In genomic region chr6:80886475-80886874, GRCh38 we compare ENCODE assay signal across 16 cellular contexts.
"Had no signal": no experiment of that assay in that cellular context is flagged by ENCODE, and none has a peak within 500 bp of the region (broad histone marks: within the 10 kb centered on the region; RNA-seq: fewer than 3 reads in every experiment).

No MANE protein-coding gene starts in this region.

- ATAC-seq: activated CD8-positive, alpha-beta T cell treated with anti-CD3 and anti-CD28 coated beads for 36 hours; left lung; mucosa of descending colon; naive thymus-derived CD8-positive, alpha-beta T cell had no signal

- H3K4me3 ChIP-seq: breast epithelium, dorsolateral prefrontal cortex, esophagus muscularis mucosa, left lung, mucosa of descending colon, uterus had no signal

- DNase-seq: activated CD4-positive, alpha-beta T cell treated with anti-CD3 and anti-CD28 coated beads for 4 hours; activated CD8-positive, alpha-beta memory T cell treated with anti-CD3 and anti-CD28 coated beads, Interleukin-2, amount 50 U/mL, for 4 hours; activated CD8-positive, alpha-beta T cell treated with anti-CD3 and anti-CD28 coated beads for 36 hours; activated naive CD8-positive, alpha-beta T cell treated with anti-CD3 and anti-CD28 coated beads, Interleukin-2, amount 10 ng/mL, durations not matched to agents 7 days and 5 days; anterior cingulate cortex; dorsolateral prefrontal cortex; left lung; mucosa of descending colon; naive thymus-derived CD8-positive, alpha-beta T cell; retina; stimulated activated CD4-positive, alpha-beta T cell treated with anti-CD3 and anti-CD28 coated beads, Interleukin-4, amount 100 ng/mL, for 1 hour; uterus; WERI-Rb-1 had no signal

- H3K27ac ChIP-seq: breast epithelium, dorsolateral prefrontal cortex, esophagus muscularis mucosa, left lung, neutrophil, uterus, WERI-Rb-1 had no signal

- H3K27me3 ChIP-seq: breast epithelium, esophagus muscularis mucosa, left lung, neutrophil, uterus had no signal

- H3K4me1 ChIP-seq: breast epithelium, esophagus muscularis mucosa, left lung, uterus had no signal

- H3K9me3 ChIP-seq: breast epithelium, esophagus muscularis mucosa, left lung, mucosa of descending colon, neutrophil, uterus had no signal

- H3K36me3 ChIP-seq: breast epithelium, esophagus muscularis mucosa, left lung, neutrophil, uterus, WERI-Rb-1 had no signal
